ENCODE assay signal across 16 cellular contexts in the genomic region with DNA sequence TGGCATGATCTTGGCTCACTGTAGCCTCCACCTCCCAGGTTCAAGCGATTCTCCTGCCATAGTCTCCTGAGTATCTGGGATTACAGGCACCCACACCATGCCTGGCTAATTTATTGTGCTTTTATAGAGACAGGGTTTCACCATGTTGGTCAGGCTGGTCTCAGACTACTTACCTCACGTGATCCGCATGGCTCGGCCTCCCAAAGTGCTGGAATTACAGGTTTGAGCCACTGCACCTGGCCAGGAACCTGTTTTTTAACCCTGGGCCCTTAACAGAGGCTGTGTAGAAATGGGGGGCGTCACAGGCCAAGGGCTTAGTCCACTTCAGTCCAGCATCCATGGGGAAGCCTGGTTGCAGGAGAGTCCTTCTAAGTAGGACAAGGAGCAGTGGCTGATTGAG. TPM values are rescaled to one million over a fixed set of nuclear protein-coding genes. Genes with fewer than 3 reads are reported as not detected.
A peak's percentile ranks its signal among the peaks of the same experiment; 100 is the strongest.
DNase-seq lines count a peak whose midpoint lies in the region; ATAC-seq and TF ChIP-seq lines count a peak whose summit lies in the region.
"Had no signal": no experiment of that assay in that cellular context is flagged by ENCODE, and none has a peak within 500 bp of the region (broad histone marks: within the 10 kb centered on the region; RNA-seq: fewer than 3 reads in every experiment).

No MANE protein-coding gene starts in this region.

- H3K27ac ChIP-seq in Karpas-422 (ENCODE audit: low read length) (no peak overlapping the region), RWPE2 (ENCODE audit: poor library complexity, severe bottlenecking) (peak overlapping the region; percentile 7)

- TF ChIP-seq CTCF in RWPE2 (IDR thresholded peaks at IDR 0.05; ENCODE audit: poor library complexity, severe bottlenecking): no peak
- TF ChIP-seq CTCF in nephron progenitor cell (IDR thresholded peaks at IDR 0.05): no peak
- no peak for TF ChIP-seq CTCF in mesothelial cell of epicardium (IDR thresholded peaks at IDR 0.05; ENCODE audit: unreplicated experiment)

- H3K79me2 ChIP-seq in Karpas-422 (ENCODE audit: low read length): no peaks in the 10 kb centered on the region

- H3K9me3 ChIP-seq in Karpas-422 (ENCODE audit: low read length) (no peaks in the 10 kb centered on the region), RWPE2 (ENCODE audit: severe bottlenecking) (no peaks in the 10 kb centered on the region)

- H3K4me3 Mint-ChIP-seq in nephron progenitor cell (no peak overlapping the region), mesothelial cell of epicardium (no peak overlapping the region)
- H3K4me3 Mint-ChIP-seq: CD14-positive monocyte; CD4-positive, alpha-beta memory T cell; H9; IgD-negative memory B cell had no signal

- no peaks in the 10 kb centered on the region for H3K27me3 ChIP-seq in Karpas-422 (ENCODE audit: low read length)
- no peaks in the 10 kb centered on the region for H3K27me3 ChIP-seq in RWPE2 (ENCODE audit: insufficient read depth, poor library complexity, severe bottlenecking)

- H3K4me1 ChIP-seq in Karpas-422 (ENCODE audit: low read length): peaks cover 7% of the 10 kb centered on the region
- H3K4me1 ChIP-seq in RWPE2 (ENCODE audit: insufficient read depth, poor library complexity, severe bottlenecking): peaks cover 34% of the 10 kb centered on the region

- no peaks in the 10 kb centered on the region for H3K36me3 ChIP-seq in Karpas-422 (ENCODE audit: insufficient read depth, low read length)
- H3K36me3 ChIP-seq in RWPE2 (ENCODE audit: low read depth): peaks cover 84% of the 10 kb centered on the region

- H3K9me3 Mint-ChIP-seq in nephron progenitor cell (no peaks in the 10 kb centered on the region), mesothelial cell of epicardium (no peaks in the 10 kb centered on the region)
- H3K9me3 Mint-ChIP-seq: CD14-positive monocyte; CD4-positive, alpha-beta memory T cell; H9; IgD-negative memory B cell had no signal

- no peaks in the 10 kb centered on the region for H4K20me1 ChIP-seq in Karpas-422 (ENCODE audit: insufficient read depth, low read depth, low read length)

- no peak overlapping the region for H3K9ac ChIP-seq in Karpas-422 (ENCODE audit: low read length)

- H3K36me3 Mint-ChIP-seq in nephron progenitor cell (ENCODE audit: low read depth) (peaks cover 44% of the 10 kb centered on the region), mesothelial cell of epicardium (peaks cover 40% of the 10 kb centered on the region)
- H3K36me3 Mint-ChIP-seq: CD14-positive monocyte; CD4-positive, alpha-beta memory T cell had no signal

- no peak for ATAC-seq in RWPE2 (ENCODE audit: low read depth)
- ATAC-seq: HepG2 had no signal

- H3K4me2 ChIP-seq in Karpas-422 (ENCODE audit: low read depth, low read length, poor library complexity, severe bottlenecking): no peak overlapping the region

- no peak overlapping the region for H2AFZ ChIP-seq in Karpas-422 (ENCODE audit: low read length)

- H3K27ac Mint-ChIP-seq in nephron progenitor cell (peak overlapping the region; percentile 16), mesothelial cell of epicardium (no peak overlapping the region)
- H3K27ac Mint-ChIP-seq: CD14-positive monocyte; CD4-positive, alpha-beta memory T cell; H9; IgD-negative memory B cell had no signal

- no peaks in the 10 kb centered on the region for H3K27me3 Mint-ChIP-seq in nephron progenitor cell (ENCODE audit: low read depth, poor library complexity)
- H3K27me3 Mint-ChIP-seq in mesothelial cell of epicardium (ENCODE audit: low read depth): no peaks in the 10 kb centered on the region

- H3K4me3 ChIP-seq in Karpas-422 (ENCODE audit: low read length) (no peak overlapping the region), RWPE2 (ENCODE audit: severe bottlenecking) (no peak overlapping the region)

- no peaks in the 10 kb centered on the region for H3K9me2 ChIP-seq in Karpas-422 (replicated peaks; ENCODE audit: insufficient read depth, low read length)

- intact Hi-C loops in posterior vena cava (cut with DNase I): no loop called here

- DNase-seq in Karpas-422 (peak; percentile 25), RWPE2 (ENCODE audit: low spot score) (no peak), nephron progenitor cell (no peak), mesothelial cell of epicardium (ENCODE audit: low spot score in 2 of 2, unreplicated experiment in 2 of 2) (no peak), posterior vena cava (ENCODE audit: low spot score) (no peak)
- no peak for DNase-seq in activated CD4-positive, alpha-beta T cell treated with anti-CD3 and anti-CD28 coated beads, Interleukin-2, amount 50 U/mL, for 4 hours
- DNase-seq: ACHN; CD4-positive, alpha-beta memory T cell; DMS153; DMS79; GDM1; H9 had no signal

- H3K4me1 Mint-ChIP-seq in nephron progenitor cell (peaks cover 20% of the 10 kb centered on the region), mesothelial cell of epicardium (no peaks in the 10 kb centered on the region)
- H3K4me1 Mint-ChIP-seq: CD14-positive monocyte; CD4-positive, alpha-beta memory T cell had no signal

RNA-seq across cellular contexts. Expression of a gene that starts 9.3 kb away (rescaled TPM):
- total RNA-seq in Karpas-422 (2014; rRNA removed; shearing (Covaris generic); ENCODE audit: low replicate concordance): not detected in 2 replicates
- 101 to 103 TPM (median 101 TPM) in 3 replicates for total RNA-seq in mesothelial cell of epicardium
- 100 to 1,000 TPM; 224 to 328 TPM for total RNA-seq in posterior vena cava
- total RNA-seq: CD4-positive, alpha-beta memory T cell had no signal

RNA-seq across cellular contexts. Expression of a gene that starts 25.6 kb away (rescaled TPM):
- total RNA-seq in Karpas-422 (2014; rRNA removed; shearing (Covaris generic); ENCODE audit: low replicate concordance): not detected in 2 replicates
- not detected in 3 replicates for total RNA-seq in mesothelial cell of epicardium
- not detected for total RNA-seq in posterior vena cava
- total RNA-seq: CD4-positive, alpha-beta memory T cell; Daoy had no signal

RNA-seq across cellular contexts. Expression of a gene that starts 31.9 kb away (rescaled TPM):
- 0.52 and 0.83 TPM in 2 replicates for total RNA-seq in Karpas-422 (2014; rRNA removed; shearing (Covaris generic); ENCODE audit: low replicate concordance)
- total RNA-seq in mesothelial cell of epicardium (6.1 to 7.0 TPM (median 6.6 TPM) in 3 replicates), posterior vena cava (1 to 10 TPM; 1.2 to 1.6 TPM)

RNA-seq across cellular contexts. Expression of a gene that starts 39.5 kb away (rescaled TPM):
- total RNA-seq in Karpas-422 (2014; rRNA removed; shearing (Covaris generic); ENCODE audit: low replicate concordance): 5.4 and 6.4 TPM in 2 replicates
- total RNA-seq in mesothelial cell of epicardium (2.8 to 3.5 TPM (median 3.0 TPM) in 3 replicates), posterior vena cava (under 1 TPM; 0.71 to 0.88 TPM)

Comparison
In these comparisons a context has a peak if more than half of its experiments do, and no peak if none do; other contexts are left out.
1. RNA of a gene that starts 9.3 kb away (total RNA-seq): 224 to 328 TPM in posterior vena cava and 101 to 103 TPM in mesothelial cell of epicardium; not detected in Karpas-422; every median in the first group is over 100 times any median in the second.